ENCODE assay signal across 1 cellular context in genomic region chr15:70761931-70762468, GRCh38.
TF ChIP-seq lines count a peak whose summit lies in the region.

No MANE protein-coding gene starts in this region.

TF ChIP-seq in HEK293, 187 proteins besides CTCF, POLR2A, EP300 and RAD21 (continued from another document and continues in another):
- TF ChIP-seq ZNF280D (tag by site-specific recombination; IDR thresholded peaks at IDR 0.05): no peak
- no peak for TF ChIP-seq ZBTB20 (tag by site-specific recombination; IDR thresholded peaks at IDR 0.05)
- TF ChIP-seq ZSCAN5A (tag by site-specific recombination; IDR thresholded peaks at IDR 0.05): no peak
- no peak for TF ChIP-seq ZNF600 (tag by site-specific recombination; IDR thresholded peaks at IDR 0.05)
- TF ChIP-seq ZBTB48 (tag by site-specific recombination; IDR thresholded peaks at IDR 0.05): no peak
- no peak for TF ChIP-seq ZNF843 (tag by site-specific recombination; IDR thresholded peaks at IDR 0.05)
- TF ChIP-seq KLF10 (tag by site-specific recombination; IDR thresholded peaks at IDR 0.05): peak; percentile 51; the same call in 1 of the 2 replicates
- no peak for TF ChIP-seq ZNF148 (tag by site-specific recombination; IDR thresholded peaks at IDR 0.05; ENCODE audit: borderline replicate concordance)
- TF ChIP-seq FEZF1 (tag by site-specific recombination; IDR thresholded peaks at IDR 0.05): no peak
- TF ChIP-seq ZBTB6 (tag by site-specific recombination; IDR thresholded peaks at IDR 0.05): no peak
- no peak for TF ChIP-seq YY1 (tag by site-specific recombination; IDR thresholded peaks at IDR 0.05)
- no peak for TF ChIP-seq ZNF121 (tag by site-specific recombination; IDR thresholded peaks at IDR 0.05)
- TF ChIP-seq ZNF692 (tag by site-specific recombination; IDR thresholded peaks at IDR 0.05): 0 out of 2 replicates have a peak, but pooled peaks have one; percentile 59
- TF ChIP-seq TRIM28 (IDR thresholded peaks at IDR 0.05; ENCODE audit: borderline replicate concordance, low read length): no peak
- TF ChIP-seq RBAK (tag by site-specific recombination; IDR thresholded peaks at IDR 0.05): no peak
- no peak for TF ChIP-seq ZNF19 (tag by site-specific recombination; IDR thresholded peaks at IDR 0.05; ENCODE audit: low read depth)
- no peak for TF ChIP-seq ZNF10 (tag by site-specific recombination; IDR thresholded peaks at IDR 0.05)
- peak; percentile 16; the same call in 1 of the 2 replicates for TF ChIP-seq KLF16 (tag by site-specific recombination; IDR thresholded peaks at IDR 0.05)
- no peak for TF ChIP-seq ZNF792 (tag by site-specific recombination; IDR thresholded peaks at IDR 0.05)
- TF ChIP-seq ZNF521 (tag by site-specific recombination; IDR thresholded peaks at IDR 0.05): no peak
- TF ChIP-seq ZNF529 (tag by site-specific recombination; IDR thresholded peaks at IDR 0.05; ENCODE audit: insufficient replicate concordance): no peak
- TF ChIP-seq ZFP37 (tag by site-specific recombination; IDR thresholded peaks at IDR 0.05): peak; percentile 22; the same call in 1 of the 2 replicates
- TF ChIP-seq ZNF747 (tag by site-specific recombination; IDR thresholded peaks at IDR 0.05): no peak
- TF ChIP-seq YY2 (tag by site-specific recombination; IDR thresholded peaks at IDR 0.05): no peak
- TF ChIP-seq OSR2 (tag by site-specific recombination; IDR thresholded peaks at IDR 0.05): no peak
- no peak for TF ChIP-seq GLIS1 (tag by site-specific recombination; IDR thresholded peaks at IDR 0.05)
- TF ChIP-seq ZSCAN30 (tag by site-specific recombination; IDR thresholded peaks at IDR 0.05): no peak
- TF ChIP-seq ZNF48 (tag by site-specific recombination; IDR thresholded peaks at IDR 0.05): no peak
- TF ChIP-seq GFI1B (tag by site-specific recombination; IDR thresholded peaks at IDR 0.05): no peak
- no peak for TF ChIP-seq ZNF585B (tag by site-specific recombination; IDR thresholded peaks at IDR 0.05)
- no peak for TF ChIP-seq ZNF701 (tag by site-specific recombination; IDR thresholded peaks at IDR 0.05)
- no peak for TF ChIP-seq ZNF76 (tag by site-specific recombination; IDR thresholded peaks at IDR 0.05; ENCODE audit: borderline replicate concordance, low read depth)
- TF ChIP-seq GLI2 (tag by site-specific recombination; IDR thresholded peaks at IDR 0.05; ENCODE audit: borderline replicate concordance, low read depth): no peak
- TF ChIP-seq ZNF174 (tag by site-specific recombination; IDR thresholded peaks at IDR 0.05): no peak
- no peak for TF ChIP-seq ZNF184 (tag by site-specific recombination; IDR thresholded peaks at IDR 0.05)
- no peak for TF ChIP-seq ZNF394 (tag by site-specific recombination; IDR thresholded peaks at IDR 0.05; ENCODE audit: borderline replicate concordance)
- TF ChIP-seq BCL11B (tag by site-specific recombination; IDR thresholded peaks at IDR 0.05; ENCODE audit: low read depth): no peak
- no peak for TF ChIP-seq ZNF16 (tag by site-specific recombination; IDR thresholded peaks at IDR 0.05; ENCODE audit: low read depth)
- TF ChIP-seq ZNF629 (tag by site-specific recombination; IDR thresholded peaks at IDR 0.05): peak; percentile 79
- TF ChIP-seq ZNF362 (tag by site-specific recombination; IDR thresholded peaks at IDR 0.05): peak; percentile 96
- TF ChIP-seq ZEB2 (tag by site-specific recombination; IDR thresholded peaks at IDR 0.05): no peak
- TF ChIP-seq ZNF248 (tag by site-specific recombination; IDR thresholded peaks at IDR 0.05): no peak
- no peak; the same call in 1 of the 2 replicates for TF ChIP-seq ZNF768 (tag by site-specific recombination; IDR thresholded peaks at IDR 0.05)
- no peak for TF ChIP-seq ZNF549 (tag by site-specific recombination; IDR thresholded peaks at IDR 0.05)
- no peak for TF ChIP-seq ZSCAN4 (tag by site-specific recombination; IDR thresholded peaks at IDR 0.05)
- TF ChIP-seq ZNF571 (tag by site-specific recombination; IDR thresholded peaks at IDR 0.05): no peak
- peak; percentile 86 for TF ChIP-seq PRDM1 (tag by site-specific recombination; IDR thresholded peaks at IDR 0.05)
- TF ChIP-seq, protein P1, sequence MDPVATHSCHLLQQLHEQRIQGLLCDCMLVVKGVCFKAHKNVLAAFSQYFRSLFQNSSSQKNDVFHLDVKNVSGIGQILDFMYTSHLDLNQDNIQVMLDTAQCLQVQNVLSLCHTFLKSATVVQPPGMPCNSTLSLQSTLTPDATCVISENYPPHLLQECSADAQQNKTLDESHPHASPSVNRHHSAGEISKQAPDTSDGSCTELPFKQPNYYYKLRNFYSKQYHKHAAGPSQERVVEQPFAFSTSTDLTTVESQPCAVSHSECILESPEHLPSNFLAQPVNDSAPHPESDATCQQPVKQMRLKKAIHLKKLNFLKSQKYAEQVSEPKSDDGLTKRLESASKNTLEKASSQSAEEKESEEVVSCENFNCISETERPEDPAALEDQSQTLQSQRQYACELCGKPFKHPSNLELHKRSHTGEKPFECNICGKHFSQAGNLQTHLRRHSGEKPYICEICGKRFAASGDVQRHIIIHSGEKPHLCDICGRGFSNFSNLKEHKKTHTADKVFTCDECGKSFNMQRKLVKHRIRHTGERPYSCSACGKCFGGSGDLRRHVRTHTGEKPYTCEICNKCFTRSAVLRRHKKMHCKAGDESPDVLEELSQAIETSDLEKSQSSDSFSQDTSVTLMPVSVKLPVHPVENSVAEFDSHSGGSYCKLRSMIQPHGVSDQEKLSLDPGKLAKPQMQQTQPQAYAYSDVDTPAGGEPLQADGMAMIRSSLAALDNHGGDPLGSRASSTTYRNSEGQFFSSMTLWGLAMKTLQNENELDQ (tag by site-specific recombination; IDR thresholded peaks at IDR 0.05; ENCODE audit: low read depth): no peak
- no peak for TF ChIP-seq ZBTB7A (tag by site-specific recombination; IDR thresholded peaks at IDR 0.05; ENCODE audit: low read depth)
- TF ChIP-seq, protein P2, sequence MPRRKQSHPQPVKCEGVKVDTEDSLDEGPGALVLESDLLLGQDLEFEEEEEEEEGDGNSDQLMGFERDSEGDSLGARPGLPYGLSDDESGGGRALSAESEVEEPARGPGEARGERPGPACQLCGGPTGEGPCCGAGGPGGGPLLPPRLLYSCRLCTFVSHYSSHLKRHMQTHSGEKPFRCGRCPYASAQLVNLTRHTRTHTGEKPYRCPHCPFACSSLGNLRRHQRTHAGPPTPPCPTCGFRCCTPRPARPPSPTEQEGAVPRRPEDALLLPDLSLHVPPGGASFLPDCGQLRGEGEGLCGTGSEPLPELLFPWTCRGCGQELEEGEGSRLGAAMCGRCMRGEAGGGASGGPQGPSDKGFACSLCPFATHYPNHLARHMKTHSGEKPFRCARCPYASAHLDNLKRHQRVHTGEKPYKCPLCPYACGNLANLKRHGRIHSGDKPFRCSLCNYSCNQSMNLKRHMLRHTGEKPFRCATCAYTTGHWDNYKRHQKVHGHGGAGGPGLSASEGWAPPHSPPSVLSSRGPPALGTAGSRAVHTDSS (tag by site-specific recombination; IDR thresholded peaks at IDR 0.05): no peak
- TF ChIP-seq ZNF324 (tag by site-specific recombination; IDR thresholded peaks at IDR 0.05): no peak
- no peak for TF ChIP-seq ZNF837 (tag by site-specific recombination; IDR thresholded peaks at IDR 0.05)
- no peak; the same call in none of the 2 replicates for TF ChIP-seq ZNF335 (tag by site-specific recombination; conservative IDR thresholded peaks at IDR 0.05)
- no peak for TF ChIP-seq ZNF114 (tag by site-specific recombination; IDR thresholded peaks at IDR 0.05)
- TF ChIP-seq WT1 (tag by site-specific recombination; IDR thresholded peaks at IDR 0.05): no peak; the same call in 1 of the 2 replicates
- no peak for TF ChIP-seq SETDB1 (IDR thresholded peaks at IDR 0.05; ENCODE audit: insufficient read length, low read length)
